ENCODE assay signal across 7 cellular contexts in the genomic region with DNA sequence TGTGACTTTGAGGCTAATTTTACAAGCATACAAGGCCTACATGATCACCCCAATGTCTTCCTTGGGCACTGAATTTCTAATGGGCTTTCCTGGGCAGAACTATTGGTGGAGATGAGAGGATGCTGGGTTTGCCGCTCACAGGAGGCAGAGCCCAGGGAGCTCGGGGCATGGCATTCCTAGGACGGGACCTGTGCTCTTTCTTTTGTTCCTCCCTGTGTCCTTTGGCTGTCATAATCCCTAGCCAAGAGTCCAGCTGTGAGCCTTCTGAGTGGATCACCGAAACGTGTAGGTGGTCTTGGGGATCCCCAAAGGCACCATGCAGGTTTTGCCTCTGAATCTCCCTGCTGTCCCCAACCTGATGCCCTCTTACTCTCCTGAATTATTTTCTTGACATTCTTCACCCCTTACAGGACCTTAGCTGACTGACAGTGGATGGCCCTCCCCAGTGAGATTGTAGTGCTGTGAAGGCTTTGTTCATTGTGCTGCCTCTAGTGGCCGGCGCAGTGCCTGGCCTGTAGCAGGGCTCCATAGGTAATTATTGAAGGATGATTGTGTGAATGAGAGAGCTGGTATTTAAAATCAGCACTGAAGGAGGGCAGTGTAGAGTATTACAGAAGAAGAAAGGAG.
DNase-seq lines count a peak whose midpoint lies in the region; ATAC-seq, FAIRE-seq and TF ChIP-seq lines count a peak whose summit lies in the region.

No MANE protein-coding gene starts in this region.

- peak; percentile 94 for ATAC-seq in GM18861 (IDR thresholded peaks at IDR 0.05; ENCODE audit: unreplicated experiment)
- peak; percentile 85 for ATAC-seq in HG02870 (IDR thresholded peaks at IDR 0.05; ENCODE audit: unreplicated experiment)
- ATAC-seq in CD8-positive, alpha-beta T cell, result no peak
- ATAC-seq in GM18907 (IDR thresholded peaks at IDR 0.05; ENCODE audit: unreplicated experiment), result no peak

- H3K9me3 Mint-ChIP-seq in CD8-positive, alpha-beta T cell, result peaks cover 6% of the 10 kb centered on the region

- POLR2A ChIA-PET in CD8-positive, alpha-beta T cell (lab: Charles Lee), result no interaction called here

- H3K27me3 Mint-ChIP-seq in CD8-positive, alpha-beta T cell (ENCODE audit: low read depth), result no peaks in the 10 kb centered on the region

- H3K27ac Mint-ChIP-seq in CD8-positive, alpha-beta T cell, result no peak overlapping the region

- no peaks in the 10 kb centered on the region for H3K4me1 ChIP-seq in CD8-positive, alpha-beta T cell (ENCODE audit: insufficient read depth, low read length)

- intact Hi-C loops in CD8-positive, alpha-beta T cell (cut with DNase I, micrococcal nuclease), result no loop called here

- no peak overlapping the region for H3K4me3 ChIP-seq in CD8-positive, alpha-beta T cell (ENCODE audit: low read depth, low read length)

- H3K9me3 ChIP-seq in CD8-positive, alpha-beta T cell (ENCODE audit: low read length), result no peaks in the 10 kb centered on the region

- H3K4me1 Mint-ChIP-seq in CD8-positive, alpha-beta T cell (ENCODE audit: low read depth), result no peaks in the 10 kb centered on the region

- H3K4me3 Mint-ChIP-seq in CD8-positive, alpha-beta T cell, result no peak overlapping the region

- peaks cover 26% of the 10 kb centered on the region for H3K36me3 Mint-ChIP-seq in CD8-positive, alpha-beta T cell

- no peak for TF ChIP-seq CTCF in CD8-positive, alpha-beta T cell (IDR thresholded peaks at IDR 0.05)

- DNase-seq in RPMI8226, result peak; percentile 33
- DNase-seq in kidney tubule cell (ENCODE audit: low spot score), result peak; percentile 28
- DNase-seq in CD8-positive, alpha-beta T cell, result no peak
- DNase-seq in H54 (ENCODE audit: insufficient read length, low spot score), result no peak

- no peaks in the 10 kb centered on the region for H3K36me3 ChIP-seq in CD8-positive, alpha-beta T cell (ENCODE audit: insufficient read depth, low read length)

- FAIRE-seq in H54 (lab: Jason Lieb, UNC), result no peak

- CTCF ChIA-PET in CD8-positive, alpha-beta T cell (lab: Charles Lee), result interaction anchor here (0.6 kb wide), 1 partner anchor 60 kb away, joined by 3 read pairs; no protein-coding TSS in a partner anchor

- no peaks in the 10 kb centered on the region for H3K27me3 ChIP-seq in CD8-positive, alpha-beta T cell (ENCODE audit: insufficient read depth, low read length)

- no peak overlapping the region for H3K27ac ChIP-seq in CD8-positive, alpha-beta T cell (ENCODE audit: low read depth, low read length)

- no peak for TF ChIP-seq POLR2A in H54 (IDR thresholded peaks at IDR 0.05; ENCODE audit: low read depth, low read length)

Comparison
In these comparisons a context has a peak if more than half of its experiments do, and no peak if none do; other contexts are left out.
1. ATAC-seq: peak in GM18861 (single experiment) and HG02870 (single experiment); none in CD8-positive, alpha-beta T cell (single experiment) and GM18907 (single experiment).
2. DNase-seq: peak in RPMI8226 (single experiment) and kidney tubule cell (single experiment); none in CD8-positive, alpha-beta T cell (0 of 7) and H54 (single experiment).